In genomic region chr12:52874573-52875435, GRCh38 we compare ENCODE assay signal across 9 cellular contexts. TPM values are rescaled to one million over a fixed set of nuclear protein-coding genes. Genes with fewer than 3 reads are reported as not detected.
DNase-seq lines count a peak whose midpoint lies in the region; ATAC-seq, FAIRE-seq and TF ChIP-seq lines count a peak whose summit lies in the region.
"Had no signal": no experiment of that assay in that cellular context is flagged by ENCODE, and none has a peak within 500 bp of the region (broad histone marks: within the 10 kb centered on the region; RNA-seq: fewer than 3 reads in every experiment).

No MANE protein-coding gene starts in this region.

- no peaks in the 10 kb centered on the region for H3K9me2 ChIP-seq in GM23338 (ENCODE audit: insufficient read depth)

- TF ChIP-seq POLR2A in GM12892 (IDR thresholded peaks at IDR 0.05; ENCODE audit: low read depth, low read length): no peak

- H3K4me3 Mint-ChIP-seq in GM23338: peak overlapping the region; percentile 66
- H3K4me3 Mint-ChIP-seq in T-cell: peak overlapping the region; percentile 64 to 83 (median 77)

- H4K20me1 ChIP-seq in GM23338 (replicated peaks; ENCODE audit: insufficient read depth): no peaks in the 10 kb centered on the region

- no peak overlapping the region for H3K27ac ChIP-seq in GM23338 (ENCODE audit: low read depth)

- H3K4me3 ChIP-seq in GM23338 (peak overlapping the region; percentile 59), fibroblast of villous mesenchyme (ENCODE audit: low read depth, low read length) (peak overlapping the region; percentile 38), skeletal muscle satellite cell (ENCODE audit: low read length) (peak overlapping the region; percentile 65)

- no peaks in the 10 kb centered on the region for H3K79me2 ChIP-seq in GM23338 (replicated peaks; ENCODE audit: insufficient read depth)

- CTCF ChIA-PET in T-cell (lab: Charles Lee): interaction anchor here (0.5 to 5.0 kb wide), 4 partner anchors 10 to 290 kb away, joined by 4 to 37 read pairs (median 8); no protein-coding TSS in a partner anchor

- no peaks in the 10 kb centered on the region; the same call in 1 of the 2 replicates for H3K4me1 ChIP-seq in GM23338 (ENCODE audit: insufficient read depth)
- H3K4me1 ChIP-seq in skeletal muscle satellite cell (ENCODE audit: control insufficient read depth, insufficient read depth, low read length): peaks cover 52% of the 10 kb centered on the region

- H3K27me3 Mint-ChIP-seq in GM23338 (ENCODE audit: insufficient read depth, low read depth, poor library complexity) (peaks cover 11% of the 10 kb centered on the region), T-cell (no peaks in the 10 kb centered on the region)

- peaks cover 3% of the 10 kb centered on the region; the same call in 1 of the 2 replicates for H3F3A ChIP-seq in GM23338 (replicated peaks; ENCODE audit: low read depth)

- DNase-seq in GM23338 (ENCODE audit: low spot score): no peak
- no peak for DNase-seq in T-cell
- DNase-seq in fibroblast of villous mesenchyme (ENCODE audit: low read depth): no peak
- no peak for DNase-seq in GM12892 (ENCODE audit: insufficient read length)
- no peak for DNase-seq in left colon
- no peak for DNase-seq in GF-D8 (lab: John Stamatoyannopoulos, UW)

- peak overlapping the region; percentile 87 for H3K9ac ChIP-seq in skeletal muscle satellite cell (ENCODE audit: low read depth, low read length)

- H3K4me1 Mint-ChIP-seq in GM23338 (peaks cover 24% of the 10 kb centered on the region), T-cell (peaks cover 24 to 39% (median 26%) of the 10 kb centered on the region in 3 donors)

- FAIRE-seq in GM12892 (lab: Jason Lieb, UNC): no peak

- H3K9me3 Mint-ChIP-seq in GM23338 (no peaks in the 10 kb centered on the region), T-cell (no peaks in the 10 kb centered on the region)

- H2AFZ ChIP-seq in GM23338: peak overlapping the region; percentile 98

- H3K27ac Mint-ChIP-seq in GM23338 (no peak overlapping the region), T-cell (peak overlapping the region in 1 of 2 donors; percentile 86)

- no peaks in the 10 kb centered on the region for H3K9me3 ChIP-seq in skeletal muscle satellite cell (replicated peaks; ENCODE audit: low read length)

- peaks cover 26% of the 10 kb centered on the region for H3K27me3 ChIP-seq in GM23338 (ENCODE audit: insufficient read depth)
- no peaks in the 10 kb centered on the region for H3K27me3 ChIP-seq in skeletal muscle satellite cell (ENCODE audit: control insufficient read depth, insufficient read depth, low read length)

- ATAC-seq in GM23338 (no peak), T-cell (replicated peaks in 1 of 4) (no peak), GM21381 (IDR thresholded peaks at IDR 0.05; ENCODE audit: unreplicated experiment) (no peak), left colon (no peak)

- TF ChIP-seq CTCF in GM23338 (conservative IDR thresholded peaks at IDR 0.05; ENCODE audit: low read depth in 2 of 2) (no peak), fibroblast of villous mesenchyme (IDR thresholded peaks at IDR 0.05; ENCODE audit: insufficient read depth, low read depth, low read length) (no peak)

- intact Hi-C loops in left colon (cut with DNase I, micrococcal nuclease): loop anchor here in 1 of 2 donors (5.0 kb wide), 3 partner anchors 293 to 718 kb away; no protein-coding TSS in a partner anchor

- H3K4me2 ChIP-seq in GM23338 (peak overlapping the region; percentile 88), skeletal muscle satellite cell (ENCODE audit: low read length) (peak overlapping the region; percentile 91)

- no peaks in the 10 kb centered on the region for H3K36me3 Mint-ChIP-seq in GM23338 (ENCODE audit: low read depth)
- no peaks in the 10 kb centered on the region for H3K36me3 Mint-ChIP-seq in T-cell

- POLR2A ChIA-PET in T-cell (lab: Charles Lee): interaction anchor here (0.5 to 0.6 kb wide), 2 partner anchors 295 to 830 kb away, joined by 3 to 5 read pairs; no protein-coding TSS in a partner anchor

- no peaks in the 10 kb centered on the region for H3K36me3 ChIP-seq in GM23338 (ENCODE audit: insufficient read depth)
- H3K36me3 ChIP-seq in skeletal muscle satellite cell (ENCODE audit: insufficient read depth, low read length): no peaks in the 10 kb centered on the region

TF ChIP-seq in GM23338, 12 proteins besides CTCF, POLR2A, EP300 and RAD21 (continues in another document):
- TF ChIP-seq ZNF114 (CRISPR knock-in tag; IDR thresholded peaks at IDR 0.05): no peak
- no peak for TF ChIP-seq ETS1 (IDR thresholded peaks at IDR 0.05)

RNA-seq across cellular contexts. Expression of gene KRT78, which starts 26.0 kb away (rescaled TPM):
- not detected in 2 replicates for total RNA-seq in GM23338 (2014; rRNA removed; shearing (Covaris generic))
- polyA plus RNA-seq in GM23338 (2016; fragmentation: Nextera tagmentation; extraction: Ambion mirVana): not detected in 2 replicates
- total RNA-seq in T-cell: not detected
- not detected in 2 replicates for total RNA-seq in fibroblast of villous mesenchyme
- not detected in 2 replicates for total RNA-seq in skeletal muscle satellite cell (2012; rRNA removed)
- polyA plus RNA-seq in GM12892 (2012; ENCODE audit: missing spikeins): not detected
- total RNA-seq in left colon: not detected
- total RNA-seq: NCI-H460 had no signal

RNA-seq across cellular contexts. Expression of gene KRT8, which starts 30.1 kb away (rescaled TPM):
- 250 and 264 TPM in 2 replicates for total RNA-seq in GM23338 (2014; rRNA removed; shearing (Covaris generic))
- 322 and 338 TPM in 2 replicates for polyA plus RNA-seq in GM23338 (2016; fragmentation: Nextera tagmentation; extraction: Ambion mirVana)
- total RNA-seq in T-cell (10 to 100 TPM in 2 of 5 donors, 1 to 10 TPM in 1, under 1 TPM in 2; 0.42 to 13.3 (median 8.0) TPM), fibroblast of villous mesenchyme (57.0 and 74.7 TPM in 2 replicates), left colon (1,000 to 10,000 TPM; 4,047 to 4,291 TPM)
- total RNA-seq in skeletal muscle satellite cell (2012; rRNA removed): 0.76 and 1.1 TPM in 2 replicates
- 0.47 TPM for polyA plus RNA-seq in GM12892 (2012; ENCODE audit: missing spikeins)

RNA-seq across cellular contexts. Expression of gene KRT79, which starts 40.7 kb away (rescaled TPM):
- total RNA-seq in GM23338 (2014; rRNA removed; shearing (Covaris generic)): 0.21 TPM in 1 of 2 replicates, not detected in the other
- not detected in 2 replicates for polyA plus RNA-seq in GM23338 (2016; fragmentation: Nextera tagmentation; extraction: Ambion mirVana)
- total RNA-seq in T-cell (under 1 TPM in 1 of 5 donors, not detected in 4; 0.28 TPM), fibroblast of villous mesenchyme (not detected in 2 replicates), left colon (not detected)
- not detected in 2 replicates for total RNA-seq in skeletal muscle satellite cell (2012; rRNA removed)
- not detected for polyA plus RNA-seq in GM12892 (2012; ENCODE audit: missing spikeins)
- total RNA-seq: NCI-H460 had no signal

Comparison
In these comparisons a context has a peak if more than half of its experiments do, and no peak if none do; other contexts are left out.
1. RNA of gene KRT8, which starts 30.1 kb away (total RNA-seq): 4,047 to 4,291 TPM in left colon; 250 to 264 TPM in GM23338, 57.0 to 74.7 TPM in fibroblast of villous mesenchyme and 0.42 to 13.3 TPM in T-cell; every median in the first group is over 10 times any median in the second.
2. Peak in every context shown above with its lines, with median percentiles within 50 percentile points of each other: H3K4me3 ChIP-seq.